ENCODE assay signal across 8 cellular contexts in the genomic region with DNA sequence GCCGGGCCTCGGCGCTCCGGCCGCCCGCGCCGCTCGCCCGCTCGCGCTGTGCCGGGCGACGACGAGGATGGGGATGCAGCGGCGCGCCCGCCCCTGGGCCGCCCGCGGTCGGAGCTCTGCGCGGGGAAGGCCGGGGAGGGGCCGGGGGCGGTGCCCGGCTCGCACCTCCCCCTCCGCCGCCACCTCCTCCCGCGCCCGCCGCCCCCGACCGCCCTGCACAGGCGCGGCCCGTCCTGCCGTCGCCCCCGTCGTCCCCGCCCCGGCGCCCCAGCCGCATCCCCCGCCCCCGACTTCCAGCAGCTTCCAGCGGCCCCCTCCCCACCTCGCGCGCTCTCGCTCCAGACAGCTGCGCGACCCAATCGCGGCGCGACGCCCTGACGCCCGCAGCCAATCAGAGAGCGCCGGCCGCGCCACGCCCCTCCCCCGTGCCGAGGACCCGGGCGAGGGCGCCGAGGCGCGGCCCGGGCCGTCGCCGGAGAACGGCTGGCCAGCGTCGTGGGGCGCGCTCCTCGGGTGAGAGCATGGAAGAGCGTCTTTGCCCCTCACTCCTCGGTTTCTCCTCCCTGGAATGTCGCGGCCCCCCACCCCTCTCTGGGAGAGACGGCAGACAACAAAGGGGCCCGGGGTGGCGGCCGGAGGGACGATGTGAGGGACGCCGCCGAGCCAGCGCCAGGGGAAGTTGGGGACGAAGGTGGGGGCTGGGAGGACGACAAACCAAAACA.
DNase-seq lines count a peak whose midpoint lies in the region; ATAC-seq lines count a peak whose summit lies in the region.

A gene with protein sequence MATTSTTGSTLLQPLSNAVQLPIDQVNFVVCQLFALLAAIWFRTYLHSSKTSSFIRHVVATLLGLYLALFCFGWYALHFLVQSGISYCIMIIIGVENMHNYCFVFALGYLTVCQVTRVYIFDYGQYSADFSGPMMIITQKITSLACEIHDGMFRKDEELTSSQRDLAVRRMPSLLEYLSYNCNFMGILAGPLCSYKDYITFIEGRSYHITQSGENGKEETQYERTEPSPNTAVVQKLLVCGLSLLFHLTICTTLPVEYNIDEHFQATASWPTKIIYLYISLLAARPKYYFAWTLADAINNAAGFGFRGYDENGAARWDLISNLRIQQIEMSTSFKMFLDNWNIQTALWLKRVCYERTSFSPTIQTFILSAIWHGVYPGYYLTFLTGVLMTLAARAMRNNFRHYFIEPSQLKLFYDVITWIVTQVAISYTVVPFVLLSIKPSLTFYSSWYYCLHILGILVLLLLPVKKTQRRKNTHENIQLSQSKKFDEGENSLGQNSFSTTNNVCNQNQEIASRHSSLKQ (minus strand): TSS at position 69 of the 722 bp plus-strand sequence. CDS start 70 bp downstream, outside the sequence.

- peak within 1 kb of the TSS; percentile 87 for H3K4me3 ChIP-seq in BLaER1
- H3K4me3 ChIP-seq in effector memory CD4-positive, alpha-beta T cell (ENCODE audit: insufficient read depth, low read depth, low read length, poor library complexity, severe bottlenecking): peak within 1 kb of the TSS; percentile 70

- peak within 1 kb of the TSS; percentile 90 for H3K4me2 ChIP-seq in BLaER1

- no peaks in the 10 kb centered on the region for H3K9me3 ChIP-seq in BLaER1
- H3K9me3 ChIP-seq in effector memory CD4-positive, alpha-beta T cell (ENCODE audit: control insufficient read depth, low read length): no peaks in the 10 kb centered on the region

- H3K4me1 ChIP-seq in BLaER1: peaks cover 34% of the 10 kb centered on the region
- H3K4me1 ChIP-seq in effector memory CD4-positive, alpha-beta T cell (ENCODE audit: control insufficient read depth, insufficient read depth, low read length, poor library complexity, severe bottlenecking): peaks cover 5% of the 10 kb centered on the region

- ATAC-seq in GM19328 (IDR thresholded peaks at IDR 0.05; ENCODE audit: unreplicated experiment) (peak; percentile 93), HG03460 (IDR thresholded peaks at IDR 0.05; ENCODE audit: unreplicated experiment) (peak; percentile 88)

- H3K27ac ChIP-seq in BLaER1: peak within 1 kb of the TSS; percentile 92
- no peak within 1 kb of the TSS for H3K27ac ChIP-seq in effector memory CD4-positive, alpha-beta T cell (ENCODE audit: insufficient read depth, low read length, poor library complexity, severe bottlenecking)

- DNase-seq in NCI-H748 treated with DMSO at 0.1 percent for 48 hours (lab: John Stamatoyannopoulos, UW): peak; percentile 93
- peak; percentile 87 for DNase-seq in activated CD8-positive, alpha-beta memory T cell treated with anti-CD3 and anti-CD28 coated beads for 24 hours
- peak; percentile 61 to 70 (median 64) for DNase-seq in effector memory CD4-positive, alpha-beta T cell
- peak; percentile 90 for DNase-seq in medulla oblongata (ENCODE audit: extremely low spot score)
- peak; percentile 38 to 74 (median 39) for DNase-seq in stimulated activated CD4-positive, alpha-beta T cell treated with anti-CD3 and anti-CD28 coated beads, TNF-alpha, amount 100 ng/mL, for 24 hours (ENCODE audit: low read depth in 3 of 3)

- no peaks in the 10 kb centered on the region for H3K27me3 ChIP-seq in BLaER1
- no peaks in the 10 kb centered on the region for H3K27me3 ChIP-seq in effector memory CD4-positive, alpha-beta T cell (replicated peaks; ENCODE audit: control insufficient read depth, insufficient read depth, low read length, poor library complexity, severe bottlenecking)

- peak within 1 kb of the TSS; percentile 93 for H3K9ac ChIP-seq in BLaER1

- H4K20me1 ChIP-seq in BLaER1: peaks cover 18% of the 10 kb centered on the region

- H3K36me3 ChIP-seq in BLaER1: no peaks in the 10 kb centered on the region
- no peaks in the 10 kb centered on the region for H3K36me3 ChIP-seq in effector memory CD4-positive, alpha-beta T cell (ENCODE audit: control insufficient read depth, insufficient read depth, low read length)

Comparison
In these comparisons a context has a peak if more than half of its experiments do, and no peak if none do; other contexts are left out.
1. DNase-seq: peak in every context shown above with its lines; median percentile 93 in NCI-H748 treated with DMSO at 0.1 percent for 48 hours; 90 in medulla oblongata; 87 in activated CD8-positive, alpha-beta memory T cell treated with anti-CD3 and anti-CD28 coated beads for 24 hours; 64 in effector memory CD4-positive, alpha-beta T cell; 39 in stimulated activated CD4-positive, alpha-beta T cell treated with anti-CD3 and anti-CD28 coated beads, TNF-alpha, amount 100 ng/mL, for 24 hours.